In genomic region chr2:108589372-108589771, GRCh38 we compare ENCODE assay signal across 1 cellular context.
TF ChIP-seq lines count a peak whose summit lies in the region.

No MANE protein-coding gene starts in this region.

TF ChIP-seq in HepG2, 621 proteins besides CTCF, POLR2A, EP300 and RAD21:
- TF ChIP-seq SOX13 (IDR thresholded peaks at IDR 0.05) (no peak), SOX13 (CRISPR knock-in tag; conservative IDR thresholded peaks at IDR 0.05 in 1 of 2, IDR thresholded peaks at IDR 0.05 in 1 of 2) (no peak), DBP (CRISPR knock-in tag; IDR thresholded peaks at IDR 0.05; ENCODE audit: not compliant biosample characterization) (no peak), HES4 (CRISPR knock-in tag; IDR thresholded peaks at IDR 0.05; ENCODE audit: borderline replicate concordance) (no peak), RBM22 (optimal IDR thresholded peaks at IDR 0.05; ENCODE audit: low read length) (no peak), ZMYM4 (CRISPR knock-in tag; IDR thresholded peaks at IDR 0.05) (no peak), MAFG (CRISPR knock-in tag; IDR thresholded peaks at IDR 0.05) (no peak), ZNF572 (CRISPR knock-in tag; IDR thresholded peaks at IDR 0.05) (no peak), GFI1 (CRISPR knock-in tag; IDR thresholded peaks at IDR 0.05; ENCODE audit: borderline replicate concordance) (no peak), ZNF776 (CRISPR knock-in tag; IDR thresholded peaks at IDR 0.05) (no peak), NBN (conservative IDR thresholded peaks at IDR 0.05) (no peak), ZBTB40 (IDR thresholded peaks at IDR 0.05) (no peak), ZBTB40 (CRISPR knock-in tag; IDR thresholded peaks at IDR 0.05) (no peak), ZGPAT (CRISPR knock-in tag; IDR thresholded peaks at IDR 0.05) (no peak), MIXL1 (CRISPR knock-in tag; IDR thresholded peaks at IDR 0.05) (no peak), NRL (CRISPR knock-in tag; IDR thresholded peaks at IDR 0.05; ENCODE audit: borderline replicate concordance) (no peak), CAMTA2 (CRISPR knock-in tag; IDR thresholded peaks at IDR 0.05; ENCODE audit: borderline replicate concordance) (no peak), ZNF276 (CRISPR knock-in tag; IDR thresholded peaks at IDR 0.05; ENCODE audit: low read depth) (no peak)
- TF ChIP-seq, protein P1, sequence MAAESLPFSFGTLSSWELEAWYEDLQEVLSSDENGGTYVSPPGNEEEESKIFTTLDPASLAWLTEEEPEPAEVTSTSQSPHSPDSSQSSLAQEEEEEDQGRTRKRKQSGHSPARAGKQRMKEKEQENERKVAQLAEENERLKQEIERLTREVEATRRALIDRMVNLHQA (CRISPR knock-in tag; IDR thresholded peaks at IDR 0.05) = no peak
